In genomic region chr1:31238986-31239613, GRCh38 we compare ENCODE assay signal across 8 cellular contexts. TPM values are rescaled to one million over a fixed set of nuclear protein-coding genes. Genes with fewer than 3 reads are reported as not detected.
DNase-seq lines count a peak whose midpoint lies in the region; ATAC-seq, FAIRE-seq and TF ChIP-seq lines count a peak whose summit lies in the region.

No MANE protein-coding gene starts in this region.

- H3K4me2 ChIP-seq in astrocyte (ENCODE audit: low read length), result peak overlapping the region; percentile 83

- POLR2A ChIA-PET in RWPE1 (lab: Yijun Ruan, JAX; ENCODE audit: low non-redundant PET), result no interaction called here

- WGBS in thymus, result 2% methylated on average over 56 of the region's 56 CpGs

- H3K9ac ChIP-seq in astrocyte (ENCODE audit: low read length) (no peak overlapping the region), kidney (ENCODE audit: low read length in 2 of 2) (no peak overlapping the region)

- H3K4me3 Mint-ChIP-seq in astrocyte (ENCODE audit: unreplicated experiment), result peak overlapping the region; percentile 95

- TF ChIP-seq CTCF in astrocyte (IDR thresholded peaks at IDR 0.05; ENCODE audit: insufficient read depth, low read depth, low read length) (no peak), kidney (IDR thresholded peaks at IDR 0.05; ENCODE audit: borderline replicate concordance, extremely low read depth, insufficient read depth) (no peak), RWPE1 (conservative IDR thresholded peaks at IDR 0.05; ENCODE audit: low read depth) (no peak)

- intact Hi-C loops in kidney (cut with DNase I), result no loop called here

- H3K9me3 ChIP-seq in astrocyte (ENCODE audit: insufficient read depth, low read depth, low read length), result no peaks in the 10 kb centered on the region
- H3K9me3 ChIP-seq in kidney (ENCODE audit: control insufficient read depth in 1 of 2, low read length in 2 of 2), result no peaks in the 10 kb centered on the region
- H3K9me3 ChIP-seq in thymus (ENCODE audit: control insufficient read depth), result peaks cover 2% of the 10 kb centered on the region

- peaks cover 25% of the 10 kb centered on the region for H3K27me3 ChIP-seq in H7 (ENCODE audit: control insufficient read depth, insufficient read depth, low read length)
- H3K27me3 ChIP-seq in astrocyte (ENCODE audit: insufficient read depth, low read length), result peaks cover 46% of the 10 kb centered on the region
- peaks cover 40% of the 10 kb centered on the region for H3K27me3 ChIP-seq in thymus (ENCODE audit: control insufficient read depth, insufficient read depth)

- peaks cover 52% of the 10 kb centered on the region for H3K27me3 Mint-ChIP-seq in astrocyte (ENCODE audit: low read depth, unreplicated experiment)

- H3K79me2 ChIP-seq in astrocyte (ENCODE audit: insufficient read depth, low read length), result no peaks in the 10 kb centered on the region

- no peaks in the 10 kb centered on the region for H3K36me3 ChIP-seq in H7 (replicated peaks; ENCODE audit: control insufficient read depth, insufficient read depth, low read length)
- no peaks in the 10 kb centered on the region for H3K36me3 ChIP-seq in astrocyte (ENCODE audit: insufficient read depth, low read length)
- H3K36me3 ChIP-seq in kidney (ENCODE audit: control insufficient read depth in 1 of 2, insufficient read depth in 2 of 2, low read length in 2 of 2), result no peaks in the 10 kb centered on the region
- H3K36me3 ChIP-seq in thymus (ENCODE audit: control insufficient read depth, insufficient read depth), result no peaks in the 10 kb centered on the region

- FAIRE-seq in astrocyte (lab: Jason Lieb, UNC), result no peak
- FAIRE-seq in kidney (lab: Jason Lieb, UNC), result no peak

- H3K27ac Mint-ChIP-seq in astrocyte (ENCODE audit: unreplicated experiment), result no peak overlapping the region

- DNase-seq in Ammon's horn (ENCODE audit: low spot score), result peak; percentile 56
- peak; percentile 84 for DNase-seq in H7
- DNase-seq in astrocyte (ENCODE audit: low read depth), result no peak
- DNase-seq in kidney, result peak; percentile 66
- DNase-seq in RWPE1 (ENCODE audit: low spot score), result no peak

- H3K27ac ChIP-seq in astrocyte (ENCODE audit: low read depth, low read length), result no peak overlapping the region
- no peak overlapping the region for H3K27ac ChIP-seq in kidney (ENCODE audit: low read depth in 2 of 2, low read length in 2 of 2)
- no peak overlapping the region for H3K27ac ChIP-seq in thymus (ENCODE audit: low read depth)
- no peak overlapping the region for H3K27ac ChIP-seq in RWPE1

- CTCF ChIA-PET in RWPE1 (lab: Yijun Ruan, JAX), result no interaction called here

- peaks cover 3% of the 10 kb centered on the region for H3K9me3 Mint-ChIP-seq in astrocyte (ENCODE audit: unreplicated experiment)

- H2AFZ ChIP-seq in astrocyte (ENCODE audit: low read depth, low read length), result peak overlapping the region; percentile 60

- H3K36me3 Mint-ChIP-seq in astrocyte (ENCODE audit: low read depth, unreplicated experiment), result peaks cover 2% of the 10 kb centered on the region

- H3K4me1 ChIP-seq in astrocyte (ENCODE audit: insufficient read depth, low read length) (peaks cover 9% of the 10 kb centered on the region), kidney (ENCODE audit: control insufficient read depth in 1 of 2, insufficient read depth in 1 of 2, low read depth in 1 of 2, low read length in 2 of 2) (peaks cover 0 to 3% of the 10 kb centered on the region in 2 donors), thymus (ENCODE audit: control insufficient read depth, insufficient read depth, low read length) (no peaks in the 10 kb centered on the region)

- peaks cover 4% of the 10 kb centered on the region for H4K20me1 ChIP-seq in astrocyte (ENCODE audit: insufficient read depth, low read length)

- ATAC-seq in HG02981 (IDR thresholded peaks at IDR 0.05; ENCODE audit: unreplicated experiment) (no peak), HG03378 (IDR thresholded peaks at IDR 0.05; ENCODE audit: unreplicated experiment) (no peak)

- peak overlapping the region; percentile 83 for H3K4me3 ChIP-seq in H7 (ENCODE audit: insufficient read depth, low read depth, low read length)
- peak overlapping the region; percentile 42 for H3K4me3 ChIP-seq in astrocyte (ENCODE audit: insufficient read depth, low read depth, low read length)
- no peak overlapping the region for H3K4me3 ChIP-seq in kidney (ENCODE audit: low read length in 2 of 2)
- H3K4me3 ChIP-seq in thymus (ENCODE audit: low read length), result peak overlapping the region; percentile 24

- peaks cover 12% of the 10 kb centered on the region for H3K4me1 Mint-ChIP-seq in astrocyte (ENCODE audit: low read depth, unreplicated experiment)

RNA-seq across cellular contexts. Expression of gene NKAIN1, which starts 0.6 kb away (rescaled TPM):
- total RNA-seq in H7 (2014; rRNA removed; shearing (Covaris generic)), result 73.6 and 89.9 TPM in 2 replicates
- total RNA-seq in astrocyte (5.6 and 6.8 TPM in 2 replicates), kidney (0.19 TPM)
- polyA plus RNA-seq in kidney (ENCODE audit: insufficient read depth, low read depth, low replicate concordance) (0.34 TPM), thymus (0.16 TPM)

RNA-seq across cellular contexts. Expression of gene SNRNP40, which starts 57.5 kb away (rescaled TPM):
- total RNA-seq in H7 (2014; rRNA removed; shearing (Covaris generic)), result 325 and 375 TPM in 2 replicates
- total RNA-seq in astrocyte (41.0 and 42.0 TPM in 2 replicates), kidney (44.2 TPM)
- polyA plus RNA-seq in kidney (ENCODE audit: insufficient read depth, low read depth, low replicate concordance) (31.3 TPM), thymus (36.8 TPM)

RNA-seq across cellular contexts. Expression of gene ZCCHC17, which starts 57.7 kb away (rescaled TPM):
- 83.9 and 88.3 TPM in 2 replicates for total RNA-seq in H7 (2014; rRNA removed; shearing (Covaris generic))
- total RNA-seq in astrocyte, result 43.4 and 51.3 TPM in 2 replicates
- 27.5 TPM for total RNA-seq in kidney
- polyA plus RNA-seq in kidney (ENCODE audit: insufficient read depth, low read depth, low replicate concordance), result 42.0 TPM
- polyA plus RNA-seq in thymus, result 35.4 TPM

Comparison
In these comparisons a context has a peak if more than half of its experiments do, and no peak if none do; other contexts are left out.
1. DNase-seq: peak in Ammon's horn (single experiment), H7 (single experiment) and kidney (single experiment); none in astrocyte (single experiment) and RWPE1 (single experiment).
2. H3K4me3 ChIP-seq: peak in H7 (single experiment), astrocyte (single experiment) and thymus (single experiment); none in kidney (0 of 2).